In genomic region chr16:50555269-50555875, GRCh38 we compare ENCODE assay signal across 21 cellular contexts.
"Had no signal": no experiment of that assay in that cellular context is flagged by ENCODE, and none has a peak within 500 bp of the region (broad histone marks: within the 10 kb centered on the region; RNA-seq: fewer than 3 reads in every experiment).

No MANE protein-coding gene starts in this region.

- ATAC-seq: activated CD4-positive, CD25-positive, alpha-beta regulatory T cell treated with anti-CD3 and anti-CD28 coated beads, Interleukin-2, amount 50 U/mL, for 24 hours; activated T-helper 17 cell treated with anti-CD3 and anti-CD28 coated beads, Interleukin-2, amount 50 U/mL, for 72 hours; body of pancreas; gastrocnemius medialis; stimulated activated naive CD8-positive, alpha-beta T cell treated with anti-CD3 and anti-CD28 coated beads, Interleukin-15, Interleukin-2, amounts not matched to agents 100 U/mL and 50 U/mL, for 24 hours; T-cell had no signal

- H3K4me1 ChIP-seq: body of pancreas, gastrocnemius medialis, SJCRH30, transverse colon had no signal

- H3K36me3 ChIP-seq: gastrocnemius medialis, SJCRH30, transverse colon had no signal

- H3K27me3 ChIP-seq: body of pancreas, gastrocnemius medialis, SJCRH30, transverse colon had no signal

- H3K4me3 ChIP-seq: body of pancreas, gastrocnemius medialis, SJCRH30, transverse colon had no signal

- DNase-seq: activated CD8-positive, alpha-beta memory T cell treated with anti-CD3 and anti-CD28 coated beads for 24 hours; activated CD8-positive, alpha-beta memory T cell treated with anti-CD3 and anti-CD28 coated beads, Interleukin-2, amount 50 U/mL, for 4 hours; activated naive CD8-positive, alpha-beta T cell treated with anti-CD3 and anti-CD28 coated beads, Interleukin-2, amount 10 ng/mL, durations not matched to agents 7 days and 5 days; activated T-cell treated with anti-CD3 and anti-CD28 coated beads, Interleukin-2, amount 50 U/mL, for 24 hours; amygdala; body of pancreas; effector memory CD4-positive, alpha-beta T cell; gastrocnemius medialis; head of caudate nucleus; hypothalamus; mesenchymal stem cell; posterior cingulate gyrus; retina; SJCRH30; stimulated activated CD4-positive, alpha-beta T cell treated with anti-CD3 and anti-CD28 coated beads, Interleukin-4, amount 100 ng/mL, for 24 hours; stimulated activated naive CD8-positive, alpha-beta T cell treated with anti-CD3 and anti-CD28 coated beads, Interleukin-15, Interleukin-2, amounts not matched to agents 100 U/mL and 50 U/mL, for 24 hours; T-cell; transverse colon had no signal

- H3K9me3 ChIP-seq: body of pancreas, gastrocnemius medialis, SJCRH30, transverse colon had no signal

- H3K27ac ChIP-seq: body of pancreas, gastrocnemius medialis, SJCRH30, transverse colon, VCaP had no signal
